Comparison of ENCODE assay signal across 19 cellular contexts in genomic region chr12:128402481-128402880, GRCh38.
DNase-seq lines count a peak whose midpoint lies in the region; ATAC-seq and TF ChIP-seq lines count a peak whose summit lies in the region.
"Had no signal": no experiment of that assay in that cellular context is flagged by ENCODE, and none has a peak within 500 bp of the region (broad histone marks: within the 10 kb centered on the region; RNA-seq: fewer than 3 reads in every experiment).

No MANE protein-coding gene starts in this region.

- H3K4me3 Mint-ChIP-seq in nephron, result no peak overlapping the region
- H3K4me3 Mint-ChIP-seq: CD4-positive, CD25-positive, alpha-beta regulatory T cell; GM23338 had no signal

- no peaks in the 10 kb centered on the region for H3K36me3 ChIP-seq in body of pancreas (replicated peaks in 1 of 2; ENCODE audit: insufficient read depth in 1 of 2, low read depth in 2 of 2)

- H3K27ac ChIP-seq in body of pancreas, result peak overlapping the region; percentile 15 to 61 (median 22)

- peaks cover 38% of the 10 kb centered on the region for H3K4me1 Mint-ChIP-seq in nephron
- H3K4me1 Mint-ChIP-seq: CD4-positive, CD25-positive, alpha-beta regulatory T cell; GM23338 had no signal

- no peak for TF ChIP-seq POLR2A in body of pancreas (IDR thresholded peaks at IDR 0.05)

- H3K4me3 ChIP-seq in body of pancreas, result no peak overlapping the region
- H3K4me3 ChIP-seq: GM23338 had no signal

- H3K27me3 Mint-ChIP-seq in nephron (ENCODE audit: low read depth), result peaks cover 5% of the 10 kb centered on the region

- TF ChIP-seq CTCF in body of pancreas (IDR thresholded peaks at IDR 0.05) (no peak), nephron (IDR thresholded peaks at IDR 0.05; ENCODE audit: unreplicated experiment in 3 of 3) (no peak)

- DNase-seq in ELF-1 (ENCODE audit: low read depth, low spot score) (peak; percentile 6), body of pancreas (peak in 3 of 4 donors; percentile 11 to 28 (median 11)), iPS DF 19.7 (ENCODE audit: low read depth, low spot score) (peak; percentile 42), NCI-H345 treated with DMSO at 0.1 percent for 48 hours (lab: John Stamatoyannopoulos, UW; ENCODE audit: unreplicated experiment) (no peak)
- DNase-seq in activated CD4-positive, CD25-positive, alpha-beta regulatory T cell treated with anti-CD3 and anti-CD28 coated beads, Interleukin-2, amount 50 U/mL, for 72 hours, result no peak
- DNase-seq in stimulated activated CD4-positive, alpha-beta T cell treated with anti-CD3 and anti-CD28 coated beads, Interleukin-4, amount 100 ng/mL, for 24 hours, result no peak
- DNase-seq: CD4-positive, CD25-positive, alpha-beta regulatory T cell; Kasumi-1; NCI-H1092 treated with DMSO at 0.1 percent for 48 hours; NCI-H1930; NCI-H2107; NCI-H446; NCI-H524 treated with DMSO at 0.1 percent for 48 hours; Right ventricle myocardium superior; RPMI8226 had no signal

- no peaks in the 10 kb centered on the region for H3K9me3 ChIP-seq in body of pancreas

- ATAC-seq in body of pancreas (peak; percentile 68), GM18520 (IDR thresholded peaks at IDR 0.05; ENCODE audit: unreplicated experiment) (no peak)
- ATAC-seq: GM23338, HCT116 had no signal

- peak overlapping the region in 2 of 3 experiments; percentile 30 to 49 for H3K27ac Mint-ChIP-seq in nephron
- H3K27ac Mint-ChIP-seq: CD4-positive, CD25-positive, alpha-beta regulatory T cell; GM23338 had no signal

- no peaks in the 10 kb centered on the region for H3K27me3 ChIP-seq in body of pancreas

- H3K36me3 Mint-ChIP-seq in nephron (ENCODE audit: low read depth), result peaks cover 16% of the 10 kb centered on the region
- H3K36me3 Mint-ChIP-seq: CD4-positive, CD25-positive, alpha-beta regulatory T cell had no signal

- peaks cover 4% of the 10 kb centered on the region for H3K9me3 Mint-ChIP-seq in nephron

- WGBS in body of pancreas, 2 donors, result 25 to 27% methylated on average over 10 to 11 of the region's 11 CpGs

- no peaks in the 10 kb centered on the region for H3K4me1 ChIP-seq in body of pancreas

- intact Hi-C loops in body of pancreas (cut with DNase I), result no loop called here

Comparison
In these comparisons a context has a peak if more than half of its experiments do, and no peak if none do; other contexts are left out.
1. DNase-seq: peak in ELF-1 (single experiment), body of pancreas (3 of 4) and iPS DF 19.7 (single experiment); none in activated CD4-positive, CD25-positive, alpha-beta regulatory T cell treated with anti-CD3 and anti-CD28 coated beads, Interleukin-2, amount 50 U/mL, for 72 hours (single experiment), stimulated activated CD4-positive, alpha-beta T cell treated with anti-CD3 and anti-CD28 coated beads, Interleukin-4, amount 100 ng/mL, for 24 hours (single experiment) and NCI-H345 treated with DMSO at 0.1 percent for 48 hours (single experiment).